ENCODE assay signal across 7 cellular contexts in the genomic region with DNA sequence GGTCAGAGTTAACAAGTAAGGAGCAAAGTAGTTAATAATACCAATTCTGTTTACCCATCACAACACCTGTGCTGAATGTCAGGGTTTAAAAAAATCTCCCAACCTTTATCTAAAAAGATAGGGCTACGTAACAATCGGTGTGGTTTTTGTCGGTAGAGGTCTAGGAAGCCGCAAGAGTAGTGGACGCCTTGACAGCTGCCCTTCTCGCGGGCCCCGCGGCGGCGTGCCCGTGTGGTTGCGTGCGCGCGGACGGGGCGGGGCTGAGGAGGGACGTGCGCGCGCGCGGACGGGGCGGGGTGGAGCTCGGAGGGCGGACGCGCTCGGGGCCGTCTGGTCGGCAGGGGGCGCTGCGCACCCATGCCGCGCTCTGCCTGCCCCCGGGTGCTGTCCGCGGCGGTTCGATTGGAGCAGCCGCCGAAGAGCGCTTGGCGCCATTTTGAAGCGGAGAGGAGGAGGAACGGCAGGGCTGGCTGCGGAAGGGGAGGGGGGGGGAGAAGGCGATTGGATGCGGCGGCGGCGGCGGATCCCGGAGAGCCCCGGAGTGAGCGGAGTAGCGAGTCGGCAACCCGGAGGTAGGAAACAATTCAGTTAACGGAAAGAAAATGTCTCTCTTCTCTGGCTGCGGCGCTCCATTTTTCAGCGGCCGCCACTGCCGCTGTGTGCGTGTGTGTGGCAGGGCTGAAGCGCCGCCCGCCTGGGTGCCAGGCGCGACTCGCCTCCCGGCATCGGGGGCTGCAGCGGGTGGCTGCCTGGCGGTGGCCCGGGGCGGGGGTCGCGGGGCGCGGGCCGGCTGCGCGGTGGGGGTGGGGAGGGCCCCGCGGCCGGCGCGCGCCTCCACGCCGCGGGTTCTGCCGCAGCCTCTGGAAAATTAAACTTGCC. TPM values are rescaled to one million over a fixed set of nuclear protein-coding genes. Genes with fewer than 3 reads are reported as not detected.
DNase-seq lines count a peak whose midpoint lies in the region; ATAC-seq and TF ChIP-seq lines count a peak whose summit lies in the region.

Gene PDS5B, plus strand, starts transcription at position 431 of the 879 bp plus-strand sequence. CDS start 62,321 bp downstream, outside the sequence.

- H3K27me3 ChIP-seq in hepatocyte, result no peaks in the 10 kb centered on the region

- peaks cover 37% of the 10 kb centered on the region for H4K20me1 ChIP-seq in hepatocyte (ENCODE audit: insufficient read depth, poor library complexity, severe bottlenecking)

- peak within 1 kb of the TSS; percentile 83 for H3K4me2 ChIP-seq in hepatocyte

- H3K4me3 ChIP-seq in hepatocyte, result peak within 1 kb of the TSS; percentile 66

- H3K9me2 ChIP-seq in hepatocyte (replicated peaks; ENCODE audit: insufficient read depth), result no peaks in the 10 kb centered on the region

- H2AFZ ChIP-seq in hepatocyte, result peak within 1 kb of the TSS; percentile 81

- no peaks in the 10 kb centered on the region for H3K9me3 ChIP-seq in hepatocyte (ENCODE audit: low read depth)

- peak; percentile 81 for TF ChIP-seq CTCF in hepatocyte (IDR thresholded peaks at IDR 0.05; ENCODE audit: poor library complexity)

- peaks cover 11% of the 10 kb centered on the region for H3K4me1 ChIP-seq in hepatocyte (ENCODE audit: insufficient read depth)

- ATAC-seq in GM18505 (IDR thresholded peaks at IDR 0.05; ENCODE audit: unreplicated experiment), result peak; percentile 84
- peak; percentile 69 for ATAC-seq in HG02973 (IDR thresholded peaks at IDR 0.05; ENCODE audit: unreplicated experiment)

- no peaks in the 10 kb centered on the region for H3K36me3 ChIP-seq in hepatocyte (replicated peaks; ENCODE audit: insufficient read depth, low read depth)

- TF ChIP-seq POLR2A in GM18505 (IDR thresholded peaks at IDR 0.05; ENCODE audit: borderline replicate concordance, extremely low read depth, insufficient read depth, insufficient read length), result peak; percentile 84

- WGBS in hepatocyte (ENCODE audit: low lambda C conversion rate, missing lambda C conversion rate), result under 1% methylated on average over 59 of the region's 97 CpGs

- DNase-seq in NCI-H2029 (lab: John Stamatoyannopoulos, UW) (peak; percentile 72), T-helper 22 cell (ENCODE audit: low read depth) (peak; percentile 95), astrocyte of the hippocampus (ENCODE audit: low read depth, low spot score) (peak; percentile 99), hepatocyte (ENCODE audit: low spot score) (peak; percentile 97), renal cortical epithelial cell (ENCODE audit: low read depth) (peak; percentile 72)

- H3K27ac ChIP-seq in hepatocyte, result peak within 1 kb of the TSS; percentile 98

- peaks cover 38% of the 10 kb centered on the region for H3K79me2 ChIP-seq in hepatocyte

RNA-seq across cellular contexts. Expression of gene PDS5B, which starts in this region (rescaled TPM):
- total RNA-seq in hepatocyte (34.0 and 36.2 TPM in 2 replicates), renal cortical epithelial cell (19.3 and 43.1 TPM in 2 replicates)
- polyA plus RNA-seq in hepatocyte, result 12.8 and 16.6 TPM in 2 replicates

Comparison
In these comparisons a context has a peak if more than half of its experiments do, and no peak if none do; other contexts are left out.
1. Peak in every context shown above with its lines: DNase-seq, ATAC-seq, H3K4me3 ChIP-seq and H3K27ac ChIP-seq.